Comparison of ENCODE assay signal across 32 cellular contexts in genomic region chr2:122022531-122022930, GRCh38.
"Had no signal": no experiment of that assay in that cellular context is flagged by ENCODE, and none has a peak within 500 bp of the region (broad histone marks: within the 10 kb centered on the region; RNA-seq: fewer than 3 reads in every experiment).

No MANE protein-coding gene starts in this region.

- H3K36me3 Mint-ChIP-seq: activated naive CD4-positive, alpha-beta T cell treated with anti-CD3 and anti-CD28 coated beads, Interleukin-2, amount 10 ng/mL, durations not matched to agents 7 days and 5 days; activated naive CD4-positive, alpha-beta T cell treated with anti-CD3 and anti-CD28 coated beads, Interleukin-2, amount 50 U/mL, for 72 hours; activated naive CD8-positive, alpha-beta T cell treated with anti-CD3 and anti-CD28 coated beads, Interleukin-2, amount 10 ng/mL, durations not matched to agents 7 days and 5 days; brain; WTC11 had no signal

- H3K27ac Mint-ChIP-seq: activated CD4-positive, alpha-beta memory T cell treated with anti-CD3 and anti-CD28 coated beads, Interleukin-2, amount 10 ng/mL, durations not matched to agents 7 days and 5 days; activated CD4-positive, alpha-beta T cell treated with anti-CD3 and anti-CD28 coated beads, Interleukin-2, amount 10 ng/mL, durations not matched to agents 7 days and 5 days; activated naive CD4-positive, alpha-beta T cell treated with anti-CD3 and anti-CD28 coated beads, Interleukin-2, amount 10 ng/mL, durations not matched to agents 7 days and 5 days; activated naive CD4-positive, alpha-beta T cell treated with anti-CD3 and anti-CD28 coated beads, Interleukin-2, amount 50 U/mL, for 72 hours; activated naive CD8-positive, alpha-beta T cell treated with anti-CD3 and anti-CD28 coated beads, Interleukin-2, amount 10 ng/mL, durations not matched to agents 7 days and 5 days; activated T-cell treated with anti-CD3 and anti-CD28 coated beads, Interleukin-2, amount 50 U/mL, for 24 hours; activated T-cell treated with anti-CD3 and anti-CD28 coated beads, Interleukin-2, amount 50 U/mL, for 72 hours; WTC11 had no signal

- H3K4me3 ChIP-seq: ascending aorta, breast epithelium, cardiac muscle cell, colonic mucosa, heart left ventricle had no signal

- H3K4me1 ChIP-seq: ascending aorta, breast epithelium, colonic mucosa had no signal

- H3K27ac ChIP-seq: ascending aorta, breast epithelium, cardiac muscle cell, colonic mucosa, heart left ventricle, VCaP had no signal

- H3K4me3 Mint-ChIP-seq: activated CD4-positive, alpha-beta memory T cell treated with anti-CD3 and anti-CD28 coated beads, Interleukin-2, amount 10 ng/mL, durations not matched to agents 7 days and 5 days; activated CD4-positive, alpha-beta T cell treated with anti-CD3 and anti-CD28 coated beads, Interleukin-2, amount 10 ng/mL, durations not matched to agents 7 days and 5 days; activated naive CD4-positive, alpha-beta T cell treated with anti-CD3 and anti-CD28 coated beads, Interleukin-2, amount 10 ng/mL, durations not matched to agents 7 days and 5 days; activated naive CD8-positive, alpha-beta T cell treated with anti-CD3 and anti-CD28 coated beads, Interleukin-2, amount 10 ng/mL, durations not matched to agents 7 days and 5 days; activated T-cell treated with anti-CD3 and anti-CD28 coated beads, Interleukin-2, amount 50 U/mL, for 24 hours; activated T-cell treated with anti-CD3 and anti-CD28 coated beads, Interleukin-2, amount 50 U/mL, for 72 hours; WTC11 had no signal

- H3K4me1 Mint-ChIP-seq: activated CD4-positive, alpha-beta memory T cell treated with anti-CD3 and anti-CD28 coated beads, Interleukin-2, amount 10 ng/mL, durations not matched to agents 7 days and 5 days; activated CD4-positive, alpha-beta T cell treated with anti-CD3 and anti-CD28 coated beads, Interleukin-2, amount 10 ng/mL, durations not matched to agents 7 days and 5 days; activated naive CD4-positive, alpha-beta T cell treated with anti-CD3 and anti-CD28 coated beads, Interleukin-2, amount 10 ng/mL, durations not matched to agents 7 days and 5 days had no signal

- H3K27me3 ChIP-seq: ascending aorta, breast epithelium, cardiac muscle cell, colonic mucosa had no signal

- DNase-seq: activated CD4-positive, alpha-beta memory T cell treated with anti-CD3 and anti-CD28 coated beads, Interleukin-2, amount 10 ng/mL, durations not matched to agents 7 days and 5 days; activated CD4-positive, alpha-beta T cell treated with anti-CD3 and anti-CD28 coated beads for 1 hour; activated CD4-positive, alpha-beta T cell treated with anti-CD3 and anti-CD28 coated beads for 4 hours; activated CD4-positive, alpha-beta T cell treated with anti-CD3 and anti-CD28 coated beads, Interleukin-2, amount 10 ng/mL, durations not matched to agents 7 days and 5 days; activated CD4-positive, alpha-beta T cell treated with anti-CD3 and anti-CD28 coated beads, Interleukin-2, amount 50 U/mL, for 4 hours; activated CD8-positive, alpha-beta memory T cell treated with anti-CD3 and anti-CD28 coated beads, Interleukin-2, amount 50 U/mL, for 48 hours; activated gamma-delta T cell; activated naive CD4-positive, alpha-beta T cell; activated naive CD4-positive, alpha-beta T cell treated with anti-CD3 and anti-CD28 coated beads, Interleukin-2, amount 10 ng/mL, durations not matched to agents 7 days and 5 days; activated naive CD8-positive, alpha-beta T cell treated with anti-CD3 and anti-CD28 coated beads, Interleukin-2, amount 10 ng/mL, durations not matched to agents 7 days and 5 days; activated T-cell treated with anti-CD3 and anti-CD28 coated beads for 4 hours; activated T-cell treated with anti-CD3 and anti-CD28 coated beads, Interleukin-2, amount 50 U/mL, for 24 hours; activated T-cell treated with anti-CD3 and anti-CD28 coated beads, Interleukin-2, amount 50 U/mL, for 72 hours; central memory CD4-positive, alpha-beta T cell; cerebellar nuclear complex; colonic mucosa; effector CD8-positive, alpha-beta T cell; foreskin fibroblast; glutamatergic neuron; heart left ventricle; T-helper 2 cell had no signal

- H3K9me3 Mint-ChIP-seq: activated CD4-positive, alpha-beta memory T cell treated with anti-CD3 and anti-CD28 coated beads, Interleukin-2, amount 10 ng/mL, durations not matched to agents 7 days and 5 days; activated CD4-positive, alpha-beta T cell treated with anti-CD3 and anti-CD28 coated beads, Interleukin-2, amount 10 ng/mL, durations not matched to agents 7 days and 5 days; activated naive CD4-positive, alpha-beta T cell treated with anti-CD3 and anti-CD28 coated beads, Interleukin-2, amount 10 ng/mL, durations not matched to agents 7 days and 5 days; activated naive CD4-positive, alpha-beta T cell treated with anti-CD3 and anti-CD28 coated beads, Interleukin-2, amount 50 U/mL, for 72 hours; activated naive CD8-positive, alpha-beta T cell treated with anti-CD3 and anti-CD28 coated beads, Interleukin-2, amount 10 ng/mL, durations not matched to agents 7 days and 5 days; activated T-cell treated with anti-CD3 and anti-CD28 coated beads, Interleukin-2, amount 50 U/mL, for 24 hours; activated T-cell treated with anti-CD3 and anti-CD28 coated beads, Interleukin-2, amount 50 U/mL, for 72 hours had no signal

- ATAC-seq: activated naive CD4-positive, alpha-beta T cell treated with anti-CD3 and anti-CD28 coated beads, Interleukin-2, amount 50 U/mL, for 72 hours; activated T-cell treated with anti-CD3 and anti-CD28 coated beads, Interleukin-2, amount 50 U/mL, for 72 hours; esophagus mucosa; heart left ventricle had no signal

- H3K9me3 ChIP-seq: ascending aorta, breast epithelium, colonic mucosa, heart left ventricle had no signal

- H3K36me3 ChIP-seq: ascending aorta, breast epithelium, cardiac muscle cell, colonic mucosa, heart left ventricle had no signal

- FAIRE-seq: endometrium, frontal cortex, TTC549 had no signal

- H3K27me3 Mint-ChIP-seq: brain had no signal
